ENCODE assay signal across 9 cellular contexts in genomic region chr5:1792842-1793266, GRCh38. TPM values are rescaled to one million over a fixed set of nuclear protein-coding genes. Genes with fewer than 3 reads are reported as not detected.
DNase-seq lines count a peak whose midpoint lies in the region; ATAC-seq and TF ChIP-seq lines count a peak whose summit lies in the region.
"Had no signal": no experiment of that assay in that cellular context is flagged by ENCODE, and none has a peak within 500 bp of the region (broad histone marks: within the 10 kb centered on the region; RNA-seq: fewer than 3 reads in every experiment).

No MANE protein-coding gene starts in this region.

- peak; percentile 96 for ATAC-seq in GM21390 (IDR thresholded peaks at IDR 0.05; ENCODE audit: unreplicated experiment)
- no peak for ATAC-seq in WTC11

- H2BK12ac ChIP-seq in trophoblast cell (ENCODE audit: low read length): no peak overlapping the region

- H3K4me2 ChIP-seq in trophoblast cell (ENCODE audit: low read length): no peak overlapping the region

- H3K4ac ChIP-seq in trophoblast cell (ENCODE audit: low read depth, low read length): no peak overlapping the region

- no peak overlapping the region for H3K23ac ChIP-seq in trophoblast cell (ENCODE audit: low read length)

- no peak overlapping the region for H4K91ac ChIP-seq in trophoblast cell (ENCODE audit: low read depth, low read length)

- CTCF ChIA-PET in CD8-positive, alpha-beta memory T cell (lab: Charles Lee): interaction anchor here (0.7 to 1.7 kb wide), 6 partner anchors 8 to 57 kb away, joined by 3 to 10 read pairs (median 4); partner anchors contain the start of gene NDUFS6
- CTCF ChIA-PET in WTC11 (lab: Charles Lee): interaction anchor here (1.0 kb wide), 1 partner anchor 29 kb away, joined by 3 read pairs; no protein-coding TSS in a partner anchor

- peak overlapping the region; percentile 11 for H3K4me3 ChIP-seq in CD8-positive, alpha-beta memory T cell (ENCODE audit: low read length)
- H3K4me3 ChIP-seq in trophoblast cell (ENCODE audit: low read depth, low read length): no peak overlapping the region

- no peaks in the 10 kb centered on the region for H3K79me1 ChIP-seq in trophoblast cell (ENCODE audit: low read length)

- H3K27me3 ChIP-seq in CD8-positive, alpha-beta memory T cell (ENCODE audit: insufficient read depth, low read length, poor library complexity, severe bottlenecking): no peaks in the 10 kb centered on the region
- no peaks in the 10 kb centered on the region for H3K27me3 ChIP-seq in trophoblast cell (ENCODE audit: insufficient read depth, low read length)

- peaks cover 0 to 23% (median 6%) of the 10 kb centered on the region in 3 donors for H3K36me3 Mint-ChIP-seq in CD8-positive, alpha-beta memory T cell
- H3K36me3 Mint-ChIP-seq in WTC11: peaks cover 12% of the 10 kb centered on the region

- no CpG with 5 or more reads among the region's 8 CpGs for WGBS in trophoblast cell (ENCODE audit: extremely low coverage, insufficient coverage, insufficient read length)

- no peak overlapping the region for H3K18ac ChIP-seq in trophoblast cell (ENCODE audit: low read length)

- H3K27ac ChIP-seq in CD8-positive, alpha-beta memory T cell (ENCODE audit: low read depth, low read length): no peak overlapping the region
- no peak overlapping the region for H3K27ac ChIP-seq in trophoblast cell (ENCODE audit: low read depth, low read length)
- H3K27ac ChIP-seq: parathyroid adenoma had no signal

- POLR2A ChIA-PET in CD8-positive, alpha-beta memory T cell (lab: Charles Lee): interaction anchor here (0.8 to 1.1 kb wide), 3 partner anchors 8 to 448 kb away, joined by 3 to 4 read pairs (median 3); partner anchors contain the start of genes CLPTM1L and NDUFS6
- POLR2A ChIA-PET in WTC11 (lab: Charles Lee): no interaction called here

- no peaks in the 10 kb centered on the region for H3K9me3 ChIP-seq in CD8-positive, alpha-beta memory T cell (ENCODE audit: low read length)
- H3K9me3 ChIP-seq in trophoblast cell (ENCODE audit: insufficient read depth, low read depth, low read length): no peaks in the 10 kb centered on the region

- no peak overlapping the region for H4K8ac ChIP-seq in trophoblast cell (ENCODE audit: low read depth, low read length)

- H3K9me3 Mint-ChIP-seq in CD8-positive, alpha-beta memory T cell: no peaks in the 10 kb centered on the region
- H3K9me3 Mint-ChIP-seq in WTC11: no peaks in the 10 kb centered on the region

- peaks cover 37 to 79% (median 66%) of the 10 kb centered on the region in 3 donors for H3K4me1 Mint-ChIP-seq in CD8-positive, alpha-beta memory T cell
- peaks cover 32% of the 10 kb centered on the region for H3K4me1 Mint-ChIP-seq in WTC11

- peaks cover 4% of the 10 kb centered on the region for H3K36me3 ChIP-seq in CD8-positive, alpha-beta memory T cell (ENCODE audit: insufficient read depth, low read length)
- H3K36me3 ChIP-seq in trophoblast cell (ENCODE audit: control insufficient read depth in 1 of 2, insufficient read depth in 2 of 2, low read length in 2 of 2): peaks cover 17% of the 10 kb centered on the region in 2 experiments

- no peak overlapping the region for H2BK120ac ChIP-seq in trophoblast cell (ENCODE audit: insufficient read depth, low read length, poor library complexity)

- H3K14ac ChIP-seq in trophoblast cell (ENCODE audit: low read length): no peak overlapping the region

- H3K4me1 ChIP-seq in CD8-positive, alpha-beta memory T cell (ENCODE audit: insufficient read depth, low read length): peaks cover 29% of the 10 kb centered on the region
- no peaks in the 10 kb centered on the region for H3K4me1 ChIP-seq in trophoblast cell (ENCODE audit: control insufficient read depth in 1 of 2, insufficient read depth in 2 of 2, low read length in 2 of 2)
- H3K4me1 ChIP-seq: parathyroid adenoma had no signal

- peak overlapping the region; percentile 78 to 94 (median 85) for H3K4me3 Mint-ChIP-seq in CD8-positive, alpha-beta memory T cell
- no peak overlapping the region for H3K4me3 Mint-ChIP-seq in WTC11

- no peaks in the 10 kb centered on the region for H3K27me3 Mint-ChIP-seq in CD8-positive, alpha-beta memory T cell
- H3K27me3 Mint-ChIP-seq in WTC11 (ENCODE audit: low read depth): no peaks in the 10 kb centered on the region

- H2BK5ac ChIP-seq in trophoblast cell (ENCODE audit: low read depth, low read length, poor library complexity): no peak overlapping the region

- peak; percentile 45 to 89 (median 78) for DNase-seq in CD8-positive, alpha-beta memory T cell
- DNase-seq in HT-29 (ENCODE audit: low spot score): peak; percentile 26
- DNase-seq in WTC11 (ENCODE audit: low spot score): no peak
- peak; percentile 81 for DNase-seq in central memory CD4-positive, alpha-beta T cell
- peak; percentile 53 to 55 for DNase-seq in stimulated activated CD4-positive, alpha-beta T cell treated with anti-CD3 and anti-CD28 coated beads, Interleukin-12 subunit alpha, Interleukin-12 subunit beta, amount 100 ng/mL, for 24 hours (ENCODE audit: low read depth in 2 of 2)
- DNase-seq in D341Med (ENCODE audit: low spot score): no peak
- DNase-seq in trophoblast cell: no peak

- no peaks in the 10 kb centered on the region for H3K79me2 ChIP-seq in trophoblast cell (ENCODE audit: control insufficient read depth, insufficient read depth, low read length, poor library complexity)
- H3K79me2 ChIP-seq: parathyroid adenoma had no signal

- H3K27ac Mint-ChIP-seq in CD8-positive, alpha-beta memory T cell: peak overlapping the region; percentile 83 to 99 (median 94)
- H3K27ac Mint-ChIP-seq in WTC11: peak overlapping the region; percentile 60; the same call in 1 of the 2 replicates

- H2AK5ac ChIP-seq in trophoblast cell (ENCODE audit: low read length): no peak overlapping the region

- no peak overlapping the region for H4K12ac ChIP-seq in trophoblast cell (ENCODE audit: low read depth, low read length)

- H2AFZ ChIP-seq in trophoblast cell (ENCODE audit: insufficient read depth, low read length, poor library complexity): no peak overlapping the region
- H2AFZ ChIP-seq: parathyroid adenoma had no signal

- TF ChIP-seq CTCF in WTC11 (IDR thresholded peaks at IDR 0.05): no peak

- no peak overlapping the region for H3K9ac ChIP-seq in trophoblast cell (ENCODE audit: low read length)
- H3K9ac ChIP-seq: parathyroid adenoma had no signal

TF ChIP-seq in WTC11, 78 proteins besides CTCF, POLR2A, EP300 and RAD21 (continues in another document):
- TF ChIP-seq ERG (CRISPR knock-in tag; IDR thresholded peaks at IDR 0.05): no peak
- no peak for TF ChIP-seq ARID4B (CRISPR knock-in tag; IDR thresholded peaks at IDR 0.05; ENCODE audit: borderline replicate concordance)
- no peak for TF ChIP-seq NFATC4 (CRISPR knock-in tag; IDR thresholded peaks at IDR 0.05)

RNA-seq across cellular contexts. Expression of gene MRPL36, which starts 6.8 kb away (rescaled TPM):
- total RNA-seq in CD8-positive, alpha-beta memory T cell: 10 to 100 TPM; 95.4 to 97.3 TPM
- polyA plus RNA-seq in CD8-positive, alpha-beta memory T cell: 80.1 TPM
- 140 and 145 TPM in 2 replicates for total RNA-seq in HT-29 (2014; rRNA removed; shearing (Covaris generic))
- total RNA-seq in WTC11 (2021): 52.8 to 61.2 TPM (median 55.9 TPM) in 3 replicates
- 70.1 and 72.5 TPM in 2 replicates for polyA plus RNA-seq in trophoblast cell (2013)

RNA-seq across cellular contexts. Expression of gene NDUFS6, which starts 8.4 kb away (rescaled TPM):
- 10 to 100 TPM; 43.4 to 44.2 TPM for total RNA-seq in CD8-positive, alpha-beta memory T cell
- 83.7 TPM for polyA plus RNA-seq in CD8-positive, alpha-beta memory T cell
- total RNA-seq in HT-29 (2014; rRNA removed; shearing (Covaris generic)): 110 and 146 TPM in 2 replicates
- total RNA-seq in WTC11 (2021): 75.8 to 84.3 TPM (median 77.4 TPM) in 3 replicates
- 83.0 and 83.7 TPM in 2 replicates for polyA plus RNA-seq in trophoblast cell (2013)

Comparison
In these comparisons a context has a peak if more than half of its experiments do, and no peak if none do; other contexts are left out.
1. DNase-seq: peak in CD8-positive, alpha-beta memory T cell (5 of 5), HT-29 (single experiment), central memory CD4-positive, alpha-beta T cell (single experiment) and stimulated activated CD4-positive, alpha-beta T cell treated with anti-CD3 and anti-CD28 coated beads, Interleukin-12 subunit alpha, Interleukin-12 subunit beta, amount 100 ng/mL, for 24 hours (2 of 2); none in WTC11 (single experiment), D341Med (single experiment) and trophoblast cell (0 of 2).